ENCODE assay signal across 8 cellular contexts in genomic region chr11:61581030-61581928, GRCh38. TPM values are rescaled to one million over a fixed set of nuclear protein-coding genes. Genes with fewer than 3 reads are reported as not detected.
DNase-seq lines count a peak whose midpoint lies in the region; ATAC-seq and TF ChIP-seq lines count a peak whose summit lies in the region.

Gene SYT7, minus strand, starts transcription at chr11:61581076. Its CDS starts 256 bp downstream, at chr11:61580820.

- H3K79me2 ChIP-seq in SK-N-SH (ENCODE audit: insufficient read depth) = no peaks in the 10 kb centered on the region

- TF ChIP-seq CTCF in SK-N-SH (IDR thresholded peaks at IDR 0.05) = 0 out of 2 replicates have a peak, but pooled peaks have one; percentile 15

- H3F3A ChIP-seq in SK-N-SH (replicated peaks; ENCODE audit: insufficient read depth) = no peaks in the 10 kb centered on the region

- CTCF ChIA-PET in SK-N-SH (lab: Yijun Ruan, JAX) = interaction anchor here (0.6 to 22.0 kb wide), 29 partner anchors 8 to 1439 kb away, joined by 3 to 404 read pairs (median 3); partner anchors contain the start of genes LRRC10B and TMEM216

- H3K36me3 ChIP-seq in SK-N-SH (replicated peaks in 1 of 2; ENCODE audit: control insufficient read depth in 1 of 2, insufficient read depth in 2 of 2, low read length in 1 of 2) = no peaks in the 10 kb centered on the region

- no peak for TF ChIP-seq EP300 in SK-N-SH (IDR thresholded peaks at IDR 0.05; ENCODE audit: borderline replicate concordance in 1 of 2, low read depth in 1 of 2, low read length in 1 of 2)

- DNase-seq in GM04504 (ENCODE audit: low read depth) (peak; percentile 93), NCI-H1092 (lab: John Stamatoyannopoulos, UW) (peak; percentile 97), SK-N-SH (peak; percentile 97), glomerular endothelial cell (ENCODE audit: extremely low read depth, low read depth, low spot score) (peak; percentile 83), occipital lobe (lab: John Stamatoyannopoulos, UW) (peak; percentile 87)
- peak; percentile 93 to 99 for DNase-seq in activated naive CD4-positive, alpha-beta T cell treated with anti-CD3 and anti-CD28 coated beads, Interleukin-2, amount 50 U/mL, for 72 hours (ENCODE audit: low spot score in 2 of 2)

- H3K4me1 ChIP-seq in SK-N-SH (ENCODE audit: control insufficient read depth in 1 of 2, insufficient read depth in 2 of 2, low read depth in 1 of 2, low read length in 1 of 2) = peaks cover 0 to 45% of the 10 kb centered on the region in 2 experiments; a peak in 1 of 4 replicates

- H3K9me2 ChIP-seq in SK-N-SH = no peaks in the 10 kb centered on the region

- WGBS in SK-N-SH (ENCODE audit: low lambda C conversion rate) = 4% methylated on average over 18 of the region's 96 CpGs

- peaks cover 37% of the 10 kb centered on the region for H3K27me3 ChIP-seq in SK-N-SH (ENCODE audit: insufficient read depth)

- H3K27ac Mint-ChIP-seq in activated naive CD4-positive, alpha-beta T cell treated with anti-CD3 and anti-CD28 coated beads, Interleukin-2, amount 50 U/mL, for 72 hours = peak within 1 kb of the TSS in 1 of 2 donors; percentile 67

- TF ChIP-seq RAD21 in SK-N-SH (IDR thresholded peaks at IDR 0.05; ENCODE audit: low read length) = peak; percentile 18; the same call in 1 of the 2 replicates

- no peak within 1 kb of the TSS for H2AFZ ChIP-seq in SK-N-SH (ENCODE audit: low read depth)

- H3K9me3 ChIP-seq in SK-N-SH = no peaks in the 10 kb centered on the region

- peak; percentile 69 for ATAC-seq in HG02623 (IDR thresholded peaks at IDR 0.05; ENCODE audit: unreplicated experiment)
- ATAC-seq in activated naive CD4-positive, alpha-beta T cell treated with anti-CD3 and anti-CD28 coated beads, Interleukin-2, amount 50 U/mL, for 72 hours = peak; percentile 84 to 85

- H3K4me3 ChIP-seq in SK-N-SH (ENCODE audit: low read depth in 2 of 2, low read length in 1 of 2) = peak within 1 kb of the TSS; percentile 53 to 57; a peak in 3 of 4 replicates

- no peaks in the 10 kb centered on the region for H3K36me3 Mint-ChIP-seq in activated naive CD4-positive, alpha-beta T cell treated with anti-CD3 and anti-CD28 coated beads, Interleukin-2, amount 50 U/mL, for 72 hours

- H3K9me3 Mint-ChIP-seq in activated naive CD4-positive, alpha-beta T cell treated with anti-CD3 and anti-CD28 coated beads, Interleukin-2, amount 50 U/mL, for 72 hours = no peaks in the 10 kb centered on the region

- POLR2A ChIA-PET in SK-N-SH (lab: Yijun Ruan, JAX) = interaction anchor here (0.7 to 1.1 kb wide), 5 partner anchors 9 to 152 kb away, joined by 3 to 5 read pairs (median 4); partner anchors contain the start of genes CPSF7, LRRC10B and SDHAF2

- no peak within 1 kb of the TSS for H3K9ac ChIP-seq in SK-N-SH

- H3K27ac ChIP-seq in SK-N-SH (ENCODE audit: low read depth in 2 of 2, low read length in 1 of 2) (peak within 1 kb of the TSS in 1 of 2 experiments; percentile 85; a peak in 2 of 4 replicates), temporal lobe (ENCODE audit: low read depth, low read length) (peak within 1 kb of the TSS; percentile 30)

- no peaks in the 10 kb centered on the region for H4K20me1 ChIP-seq in SK-N-SH (ENCODE audit: insufficient read depth)

- H3K4me2 ChIP-seq in SK-N-SH = peak within 1 kb of the TSS; percentile 60

TF ChIP-seq in SK-N-SH, 30 proteins besides CTCF, POLR2A, EP300 and RAD21:
- TF ChIP-seq GATA2 (CRISPR knock-in tag; IDR thresholded peaks at IDR 0.05) (no peak), RCOR1 (IDR thresholded peaks at IDR 0.05; ENCODE audit: low read length) (peak; percentile 52), NRF1 (IDR thresholded peaks at IDR 0.05; ENCODE audit: low read depth, low read length) (peak; percentile 53), TAF1 (IDR thresholded peaks at IDR 0.05; ENCODE audit: borderline replicate concordance, low read depth, low read length) (no peak), PBX3 (IDR thresholded peaks at IDR 0.05) (0 out of 2 replicates have a peak, but pooled peaks have one; percentile 20), SIN3A (IDR thresholded peaks at IDR 0.05; ENCODE audit: borderline replicate concordance, low read depth, low read length) (no peak), USF1 (IDR thresholded peaks at IDR 0.05; ENCODE audit: borderline replicate concordance, low read depth) (no peak), CHD2 (IDR thresholded peaks at IDR 0.05; ENCODE audit: low read length, partially characterized antibody) (peak; percentile 63), MAX (IDR thresholded peaks at IDR 0.05; ENCODE audit: low read depth) (0 out of 2 replicates have a peak, but pooled peaks have one; percentile 17), MEF2A (IDR thresholded peaks at IDR 0.05; ENCODE audit: borderline replicate concordance, low read depth) (no peak), SMC3 (IDR thresholded peaks at IDR 0.05; ENCODE audit: low read depth, low read length) (0 out of 2 replicates have a peak, but pooled peaks have one; percentile 8), RFX5 (IDR thresholded peaks at IDR 0.05; ENCODE audit: low read length) (peak; percentile 70), MXI1 (IDR thresholded peaks at IDR 0.05; ENCODE audit: low read depth, low read length) (peak; percentile 50; the same call in 1 of the 2 replicates), NFIC (IDR thresholded peaks at IDR 0.05; ENCODE audit: borderline replicate concordance) (peak; percentile 57; the same call in 1 of the 2 replicates), REST (IDR thresholded peaks at IDR 0.05; ENCODE audit: low read depth, low read length) (no peak), YY1 (IDR thresholded peaks at IDR 0.05; ENCODE audit: low read depth) (peak; percentile 79), EZH2phosphoT487 (IDR thresholded peaks at IDR 0.05; ENCODE audit: borderline replicate concordance, low read depth) (no peak)

RNA-seq across cellular contexts. Expression of gene SYT7, which starts in this region (rescaled TPM):
- polyA plus RNA-seq in SK-N-SH (2012; rRNA removed) = 1.1 and 1.4 TPM in 2 replicates
- 1.5 and 3.4 TPM in 2 replicates for polyA plus RNA-seq in SK-N-SH (2012; cell fraction: cytosol; rRNA removed)
- polyA plus RNA-seq in SK-N-SH (2012; cell fraction: nucleus; rRNA removed) = 1.9 and 3.2 TPM in 2 replicates
- total RNA-seq in activated naive CD4-positive, alpha-beta T cell treated with anti-CD3 and anti-CD28 coated beads, Interleukin-2, amount 50 U/mL, for 72 hours = not detected
- total RNA-seq in glomerular endothelial cell (0.53 and 1.3 TPM in 2 replicates), occipital lobe (15.1 TPM), temporal lobe (27.5 TPM)

Comparison
In these comparisons a context has a peak if more than half of its experiments do, and no peak if none do; other contexts are left out.
1. Peak in DNase-seq and ATAC-seq in activated naive CD4-positive, alpha-beta T cell treated with anti-CD3 and anti-CD28 coated beads, Interleukin-2, amount 50 U/mL, for 72 hours; RNA of the gene not detected or under 1 TPM.